In genomic region chr19:4524808-4525562, GRCh38 we compare ENCODE assay signal across 8 cellular contexts. TPM values are rescaled to one million over a fixed set of nuclear protein-coding genes. Genes with fewer than 3 reads are reported as not detected.
DNase-seq lines count a peak whose midpoint lies in the region; ATAC-seq and TF ChIP-seq lines count a peak whose summit lies in the region.

No MANE protein-coding gene starts in this region.

- CTCF ChIA-PET in PC-9 (lab: Charles Lee): interaction anchor here (0.7 to 1.0 kb wide), 3 partner anchors 8 to 109 kb away, joined by 3 to 5 read pairs (median 5); partner anchors contain the start of gene PLIN5

- no peak overlapping the region for H3K4me2 ChIP-seq in PC-9

- H3K4me3 Mint-ChIP-seq in activated T-cell treated with anti-CD3 and anti-CD28 coated beads, Interleukin-2, amount 50 U/mL, for 72 hours: no peak overlapping the region

- TF ChIP-seq POLR2A in gastroesophageal sphincter (IDR thresholded peaks at IDR 0.05): no peak
- TF ChIP-seq POLR2A in sigmoid colon (IDR thresholded peaks at IDR 0.05): no peak

- TF ChIP-seq EP300 in gastroesophageal sphincter (IDR thresholded peaks at IDR 0.05) (no peak), sigmoid colon (IDR thresholded peaks at IDR 0.05) (no peak)

- H3K79me2 ChIP-seq in PC-9 (ENCODE audit: low read depth): no peaks in the 10 kb centered on the region

- 0% methylated on average over 1 of the region's 23 CpGs; no CpG with 5 or more reads in 1 of the 2 donors for WGBS in gastroesophageal sphincter (ENCODE audit: low coverage in 1 of 2), 2 donors
- 62 to 69% methylated on average over 23 of the region's 23 CpGs for WGBS in sigmoid colon, 2 donors

- no peaks in the 10 kb centered on the region for H3K36me3 ChIP-seq in PC-9 (ENCODE audit: low read depth)
- no peaks in the 10 kb centered on the region for H3K36me3 ChIP-seq in gastroesophageal sphincter
- H3K36me3 ChIP-seq in sigmoid colon: no peaks in the 10 kb centered on the region

- H3K4me1 ChIP-seq in PC-9 (replicated peaks; ENCODE audit: insufficient read depth): peaks cover 16% of the 10 kb centered on the region
- H3K4me1 ChIP-seq in gastroesophageal sphincter: peaks cover 0 to 6% (median 0%) of the 10 kb centered on the region in 3 donors
- H3K4me1 ChIP-seq in sigmoid colon: peaks cover 0 to 11% (median 2%) of the 10 kb centered on the region in 4 donors

- H3K9me3 ChIP-seq in PC-9 (ENCODE audit: insufficient read depth, low read depth) (no peaks in the 10 kb centered on the region), gastroesophageal sphincter (no peaks in the 10 kb centered on the region), sigmoid colon (no peaks in the 10 kb centered on the region)

- no peaks in the 10 kb centered on the region for H3K4me1 Mint-ChIP-seq in activated T-cell treated with anti-CD3 and anti-CD28 coated beads, Interleukin-2, amount 50 U/mL, for 72 hours (ENCODE audit: low read depth)

- DNase-seq in activated gamma-delta T cell treated with Interleukin-2 at 50 U/mL for 16 hours: peak; percentile 61
- DNase-seq in activated gamma-delta T cell (lab: John Stamatoyannopoulos, UW): no peak
- peak in 1 of 2 experiments; percentile 46 for DNase-seq in PC-9
- peak; percentile 73 to 76 for DNase-seq in activated T-cell treated with anti-CD3 and anti-CD28 coated beads, Interleukin-2, amount 50 U/mL, for 72 hours
- no peak for DNase-seq in sigmoid colon

- no peak overlapping the region for H3K27ac ChIP-seq in PC-9
- no peak overlapping the region for H3K27ac ChIP-seq in gastroesophageal sphincter
- no peak overlapping the region for H3K27ac ChIP-seq in sigmoid colon

- no peak overlapping the region for H3K27ac Mint-ChIP-seq in activated T-cell treated with anti-CD3 and anti-CD28 coated beads, Interleukin-2, amount 50 U/mL, for 72 hours

- intact Hi-C loops in PC-9 (cut with micrococcal nuclease; ENCODE audit: unreplicated experiment): loop anchor here (5.0 kb wide), 1 partner anchor 112 kb away; the partner anchor contains the start of gene TNFAIP8L1
- intact Hi-C loops in sigmoid colon (cut with DNase I): loop anchor here (5.0 kb wide), 1 partner anchor 278 kb away; the partner anchor contains the start of gene YJU2

- H3F3A ChIP-seq in PC-9 (ENCODE audit: insufficient read depth, low read depth): peaks cover 12% of the 10 kb centered on the region; the same call in 1 of the 2 replicates

- no peaks in the 10 kb centered on the region for H3K9me2 ChIP-seq in PC-9 (ENCODE audit: insufficient read depth)

- no peaks in the 10 kb centered on the region for H3K9me3 Mint-ChIP-seq in activated T-cell treated with anti-CD3 and anti-CD28 coated beads, Interleukin-2, amount 50 U/mL, for 72 hours

- POLR2A ChIA-PET in PC-9 (lab: Charles Lee; ENCODE audit: unreplicated experiment): interaction anchor here (0.6 kb wide), 1 partner anchor 526 kb away, joined by 3 read pairs; no protein-coding TSS in a partner anchor

- no peaks in the 10 kb centered on the region for H4K20me1 ChIP-seq in PC-9 (ENCODE audit: insufficient read depth)

- H2AFZ ChIP-seq in PC-9: no peak overlapping the region

- BruUV-seq in PC-9 (replicated peaks; lab: Mats Ljungman, UMichigan): no TSS peak

- H3K27me3 ChIP-seq in PC-9 (ENCODE audit: insufficient read depth, low read depth) (no peaks in the 10 kb centered on the region), gastroesophageal sphincter (no peaks in the 10 kb centered on the region), sigmoid colon (no peaks in the 10 kb centered on the region)

- peak; percentile 67 for TF ChIP-seq CTCF in PC-9 (conservative IDR thresholded peaks at IDR 0.05)
- peak in 3 of 4 experiments; percentile 46 to 83 (median 54) for TF ChIP-seq CTCF in gastroesophageal sphincter (IDR thresholded peaks at IDR 0.05)
- peak in 3 of 4 experiments; percentile 27 to 73 (median 47) for TF ChIP-seq CTCF in sigmoid colon (IDR thresholded peaks at IDR 0.05)

- no peaks in the 10 kb centered on the region for H3K27me3 Mint-ChIP-seq in activated T-cell treated with anti-CD3 and anti-CD28 coated beads, Interleukin-2, amount 50 U/mL, for 72 hours (ENCODE audit: low read depth)

- H3K36me3 Mint-ChIP-seq in activated T-cell treated with anti-CD3 and anti-CD28 coated beads, Interleukin-2, amount 50 U/mL, for 72 hours (ENCODE audit: insufficient read depth in 2 of 2): no peaks in the 10 kb centered on the region

- no peak overlapping the region for H3K4me3 ChIP-seq in PC-9
- no peak overlapping the region for H3K4me3 ChIP-seq in gastroesophageal sphincter
- H3K4me3 ChIP-seq in sigmoid colon: no peak overlapping the region

- ATAC-seq in activated T-cell treated with anti-CD3 and anti-CD28 coated beads, Interleukin-2, amount 50 U/mL, for 72 hours (replicated peaks in 1 of 2): peak; percentile 72 to 78
- peak; percentile 60 for ATAC-seq in gastroesophageal sphincter
- no peak for ATAC-seq in HG03095 (IDR thresholded peaks at IDR 0.05; ENCODE audit: unreplicated experiment)
- no peak for ATAC-seq in GM21529 (IDR thresholded peaks at IDR 0.05; ENCODE audit: unreplicated experiment)

RNA-seq across cellular contexts. Expression of gene PLIN4, which starts 6.7 kb away (rescaled TPM):
- total RNA-seq in PC-9 (2021) (1.6 and 1.8 TPM in 2 replicates), gastroesophageal sphincter (100 to 1,000 TPM in 1 of 4 donors, 10 to 100 TPM in 3; 66.0 to 145 (median 87.5) TPM), sigmoid colon (10 to 100 TPM; 41.3 to 71.7 (median 55.9) TPM)
- under 1 TPM; 0.05 to 0.12 TPM for total RNA-seq in activated T-cell treated with anti-CD3 and anti-CD28 coated beads, Interleukin-2, amount 50 U/mL, for 72 hours
- 10 to 100 TPM in 1 of 3 donors, 1 to 10 TPM in 1, under 1 TPM in 1; 0.69 to 22.3 (median 1.8) TPM for polyA plus RNA-seq in sigmoid colon

RNA-seq across cellular contexts. Expression of gene PLIN5, which starts 10.0 kb away (rescaled TPM):
- total RNA-seq in PC-9 (2021) (4.3 and 4.4 TPM in 2 replicates), gastroesophageal sphincter (10 to 100 TPM in 2 of 4 donors, 1 to 10 TPM in 1, under 1 TPM in 1; 0.49 to 24.3 (median 11.2) TPM), sigmoid colon (10 to 100 TPM in 1 of 4 donors, 1 to 10 TPM in 3; 2.5 to 10.0 (median 4.2) TPM)
- under 1 TPM; 0.24 to 0.81 TPM for total RNA-seq in activated T-cell treated with anti-CD3 and anti-CD28 coated beads, Interleukin-2, amount 50 U/mL, for 72 hours
- 1 to 10 TPM in 2 of 3 donors, under 1 TPM in 1; 0.69 to 3.1 (median 2.4) TPM for polyA plus RNA-seq in sigmoid colon

RNA-seq across cellular contexts. Expression of gene LRG1, which starts 14.9 kb away (rescaled TPM):
- total RNA-seq in PC-9 (2021) (22.0 and 25.6 TPM in 2 replicates), gastroesophageal sphincter (1 to 10 TPM in 2 of 4 donors, not detected in 2; 2.1 to 8.5 TPM), sigmoid colon (1 to 10 TPM in 1 of 4 donors, under 1 TPM in 2, not detected in 1; 0.36 to 2.3 (median 0.49) TPM)
- total RNA-seq in activated T-cell treated with anti-CD3 and anti-CD28 coated beads, Interleukin-2, amount 50 U/mL, for 72 hours: 1 to 10 TPM in 1 of 2 donors, under 1 TPM in 1; 0.67 to 2.3 TPM
- 10 to 100 TPM in 1 of 3 donors, 1 to 10 TPM in 2; 2.4 to 21.0 (median 3.7) TPM for polyA plus RNA-seq in sigmoid colon

RNA-seq across cellular contexts. Expression of gene SEMA6B, which starts 34.5 kb away (rescaled TPM):
- total RNA-seq in PC-9 (2021): 3.3 and 5.0 TPM in 2 replicates
- total RNA-seq in activated T-cell treated with anti-CD3 and anti-CD28 coated beads, Interleukin-2, amount 50 U/mL, for 72 hours: under 1 TPM; 0.05 to 0.19 TPM
- 10 to 100 TPM in 1 of 4 donors, 1 to 10 TPM in 3; 2.0 to 12.4 (median 7.3) TPM for total RNA-seq in gastroesophageal sphincter
- 1 to 10 TPM; 1.1 to 5.7 (median 1.6) TPM for total RNA-seq in sigmoid colon
- polyA plus RNA-seq in sigmoid colon: 10 to 100 TPM in 1 of 3 donors, 1 to 10 TPM in 1, under 1 TPM in 1; 0.60 to 16.9 (median 4.7) TPM

RNA-seq across cellular contexts. Expression of gene HDGFL2, which starts 52.9 kb away (rescaled TPM):
- total RNA-seq in PC-9 (2021) (50.8 and 60.2 TPM in 2 replicates), gastroesophageal sphincter (10 to 100 TPM; 33.3 to 49.5 (median 36.2) TPM), sigmoid colon (10 to 100 TPM; 31.0 to 45.5 (median 40.4) TPM)
- 10 to 100 TPM; 48.5 to 58.9 TPM for total RNA-seq in activated T-cell treated with anti-CD3 and anti-CD28 coated beads, Interleukin-2, amount 50 U/mL, for 72 hours
- 10 to 100 TPM; 19.8 to 78.2 (median 22.2) TPM for polyA plus RNA-seq in sigmoid colon

Comparison
In these comparisons a context has a peak if more than half of its experiments do, and no peak if none do; other contexts are left out.
1. DNase-seq: peak in activated gamma-delta T cell treated with Interleukin-2 at 50 U/mL for 16 hours (single experiment) and activated T-cell treated with anti-CD3 and anti-CD28 coated beads, Interleukin-2, amount 50 U/mL, for 72 hours (2 of 2); none in activated gamma-delta T cell (single experiment) and sigmoid colon (single experiment).
2. ATAC-seq: peak in activated T-cell treated with anti-CD3 and anti-CD28 coated beads, Interleukin-2, amount 50 U/mL, for 72 hours (2 of 2) and gastroesophageal sphincter (single experiment); none in HG03095 (single experiment) and GM21529 (single experiment).
3. RNA of gene PLIN4, which starts 6.7 kb away (total RNA-seq): 66.0 to 145 TPM in gastroesophageal sphincter and 41.3 to 71.7 TPM in sigmoid colon; 1.6 to 1.8 TPM in PC-9 and 0.05 to 0.12 TPM in activated T-cell treated with anti-CD3 and anti-CD28 coated beads, Interleukin-2, amount 50 U/mL, for 72 hours; every median in the first group is over 10 times any median in the second.
4. Peak in every context shown above with its lines, with median percentiles within 50 percentile points of each other: CTCF ChIP-seq.